Comparison of ENCODE assay signal across 8 cellular contexts in genomic region chr10:124992462-124993344, GRCh38. TPM values are rescaled to one million over a fixed set of nuclear protein-coding genes. Genes with fewer than 3 reads are reported as not detected.
DNase-seq lines count a peak whose midpoint lies in the region; ATAC-seq, FAIRE-seq and TF ChIP-seq lines count a peak whose summit lies in the region.

No MANE protein-coding gene starts in this region.

- H3K36me3 Mint-ChIP-seq in endothelial cell (ENCODE audit: low read depth, unreplicated experiment) = peaks cover 45% of the 10 kb centered on the region

- CTCF ChIA-PET in RWPE1 (lab: Yijun Ruan, JAX) = interaction anchor here (0.5 to 1.2 kb wide), 6 partner anchors 14 to 798 kb away, joined by 3 to 4 read pairs (median 3); no protein-coding TSS in a partner anchor

- H3K36me3 ChIP-seq in uterus = no peaks in the 10 kb centered on the region

- H3K27ac ChIP-seq in RWPE1 (peak overlapping the region; percentile 24; the same call in 1 of the 2 replicates), uterus (peak overlapping the region; percentile 20 to 21)

- no peaks in the 10 kb centered on the region for H3K9me3 ChIP-seq in uterus

- TF ChIP-seq POLR2A in uterus (IDR thresholded peaks at IDR 0.05) = no peak

- peak; percentile 49 for ATAC-seq in HG03469 (IDR thresholded peaks at IDR 0.05; ENCODE audit: unreplicated experiment)

- TF ChIP-seq CTCF in RWPE1 (conservative IDR thresholded peaks at IDR 0.05; ENCODE audit: low read depth) (peak; percentile 74), endothelial cell (IDR thresholded peaks at IDR 0.05; ENCODE audit: unreplicated experiment) (peak; percentile 76), uterus (IDR thresholded peaks at IDR 0.05) (peak; percentile 58 to 83 (median 76))

- H3K27ac Mint-ChIP-seq in endothelial cell (ENCODE audit: unreplicated experiment) = peak overlapping the region; percentile 67

- no peak overlapping the region for H3K4me3 ChIP-seq in uterus

- FAIRE-seq in GM19239 (lab: Jason Lieb, UNC) = no peak

- no peaks in the 10 kb centered on the region for H3K4me1 Mint-ChIP-seq in endothelial cell (ENCODE audit: unreplicated experiment)

- DNase-seq in stimulated activated naive CD4-positive, alpha-beta T cell treated with Interleukin-2 at 50 U/mL for 16 hours (lab: John Stamatoyannopoulos, UW) = peak; percentile 4
- no peak for DNase-seq in stimulated activated naive CD4-positive, alpha-beta T cell (lab: John Stamatoyannopoulos, UW)
- DNase-seq in RWPE1 (ENCODE audit: low spot score) = no peak
- peak; percentile 68 for DNase-seq in endothelial cell (ENCODE audit: low spot score)
- DNase-seq in mesenteric fat pad (ENCODE audit: low spot score) = peak; percentile 90
- peak; percentile 79 to 82 for DNase-seq in uterus
- DNase-seq in GM19239 (ENCODE audit: insufficient read length, low spot score) = no peak

- H3K27me3 ChIP-seq in uterus = no peaks in the 10 kb centered on the region

- POLR2A ChIA-PET in RWPE1 (lab: Yijun Ruan, JAX; ENCODE audit: low non-redundant PET) = no interaction called here

- H3K4me3 Mint-ChIP-seq in endothelial cell (ENCODE audit: unreplicated experiment) = peak overlapping the region; percentile 25

- H3K9me3 Mint-ChIP-seq in endothelial cell (ENCODE audit: unreplicated experiment) = no peaks in the 10 kb centered on the region

- peaks cover 40% of the 10 kb centered on the region for H3K27me3 Mint-ChIP-seq in endothelial cell (ENCODE audit: unreplicated experiment)

- H3K4me1 ChIP-seq in uterus = no peaks in the 10 kb centered on the region

- intact Hi-C loops in uterus (cut with DNase I; ENCODE audit: low total_unique reads) = no loop called here

RNA-seq across cellular contexts. Expression of gene ZRANB1, which starts 50.8 kb away (rescaled TPM):
- total RNA-seq in endothelial cell (ENCODE audit: unreplicated experiment) (22.4 TPM), mesenteric fat pad (28.0 TPM), uterus (10 to 100 TPM; 14.9 to 55.3 (median 28.3) TPM)

Comparison
In these comparisons a context has a peak if more than half of its experiments do, and no peak if none do; other contexts are left out.
1. DNase-seq: peak in stimulated activated naive CD4-positive, alpha-beta T cell treated with Interleukin-2 at 50 U/mL for 16 hours (single experiment), endothelial cell (single experiment), mesenteric fat pad (single experiment) and uterus (2 of 2); none in stimulated activated naive CD4-positive, alpha-beta T cell (0 of 6), RWPE1 (single experiment) and GM19239 (single experiment).
2. Peak in every context shown above with its lines, with median percentiles within 50 percentile points of each other: CTCF ChIP-seq.